9 cellular contexts compared by ENCODE assay signal in genomic region chr11:68040957-68041591, GRCh38. TPM values are rescaled to one million over a fixed set of nuclear protein-coding genes. Genes with fewer than 3 reads are reported as not detected.
DNase-seq lines count a peak whose midpoint lies in the region; ATAC-seq, FAIRE-seq and TF ChIP-seq lines count a peak whose summit lies in the region.
"Had no signal": no experiment of that assay in that cellular context is flagged by ENCODE, and none has a peak within 500 bp of the region (broad histone marks: within the 10 kb centered on the region; RNA-seq: fewer than 3 reads in every experiment).

No MANE protein-coding gene starts in this region.

- no peak for TF ChIP-seq CTCF in astrocyte of the spinal cord (IDR thresholded peaks at IDR 0.05; ENCODE audit: low read depth, low read length)
- no peak for TF ChIP-seq CTCF in vagina (IDR thresholded peaks at IDR 0.05)
- no peak for TF ChIP-seq CTCF in D721Med (IDR thresholded peaks at IDR 0.05; ENCODE audit: insufficient read depth, missing control alignments)

- H3K9me3 ChIP-seq in mesodermal cell (ENCODE audit: control insufficient read depth, low read length) (no peaks in the 10 kb centered on the region), vagina (no peaks in the 10 kb centered on the region)

- ATAC-seq in Right ventricle myocardium superior (ENCODE audit: poor library complexity): no peak
- no peak for ATAC-seq in left cardiac atrium

- H3K4me3 ChIP-seq in astrocyte of the spinal cord (ENCODE audit: low read depth, low read length) (peak overlapping the region; percentile 58), mesodermal cell (ENCODE audit: extremely low read depth, insufficient read depth, low read length, poor library complexity, severe bottlenecking) (peak overlapping the region; percentile 56), vagina (peak overlapping the region; percentile 84 to 90)

- in situ Hi-C loops in astrocyte of the spinal cord (cut with HindIII; ENCODE audit: low sequenced_read_pairs): no loop called here

- H3K27ac ChIP-seq in mesodermal cell (ENCODE audit: low read depth, low read length, severe bottlenecking) (peak overlapping the region; percentile 84), vagina (peak overlapping the region; percentile 96)

- peaks cover 34% of the 10 kb centered on the region for H3K4me1 ChIP-seq in mesodermal cell (ENCODE audit: control insufficient read depth, insufficient read depth, low read length, poor library complexity, severe bottlenecking)
- H3K4me1 ChIP-seq in vagina: peaks cover 78% of the 10 kb centered on the region

- CTCF ChIA-PET in HEK293T (lab: Yijun Ruan, JAX): no interaction called here

- peaks cover 27% of the 10 kb centered on the region for H3K36me3 ChIP-seq in mesodermal cell (ENCODE audit: control insufficient read depth, insufficient read depth, low read length)
- peaks cover 0 to 7% of the 10 kb centered on the region in 2 donors for H3K36me3 ChIP-seq in vagina

- POLR2A ChIA-PET in HEK293T (lab: Yijun Ruan, JAX): interaction anchor here (5.9 kb wide), 1 partner anchor 10 kb away, joined by 43 read pairs; the partner anchor contains the start of gene NDUFS8

- no peaks in the 10 kb centered on the region for H3K27me3 ChIP-seq in vagina

- FAIRE-seq in D721Med (lab: Jason Lieb, UNC): no peak

- DNase-seq in Right ventricle myocardium superior (peak; percentile 39), left cardiac atrium (no peak), astrocyte of the spinal cord (ENCODE audit: low read depth, low spot score) (no peak), vagina (ENCODE audit: extremely low spot score in 2 of 2) (no peak), HEK293T (ENCODE audit: extremely low spot score) (no peak), dermis blood vessel endothelial cell (no peak), D721Med (ENCODE audit: insufficient read length, low spot score) (no peak)
- DNase-seq: DMS 273 treated with DMSO at 0.1 percent for 48 hours had no signal

- intact Hi-C loops in Right ventricle myocardium superior (cut with DNase I): no loop called here
- intact Hi-C loops in left cardiac atrium (cut with DNase I): no loop called here
- intact Hi-C loops in vagina (cut with DNase I): no loop called here

- no peak for TF ChIP-seq POLR2A in vagina (IDR thresholded peaks at IDR 0.05)

- 91 to 94% methylated on average over 17 to 20 of the region's 23 CpGs for WGBS in mesodermal cell (ENCODE audit: insufficient coverage in 2 of 2), 2 experiments

TF ChIP-seq in HEK293T, 16 proteins besides CTCF, POLR2A, EP300 and RAD21:
- TF ChIP-seq ELF4 (IDR thresholded peaks at IDR 0.05) (no peak), L3MBTL2 (conservative IDR thresholded peaks at IDR 0.05) (no peak), HDGF (IDR thresholded peaks at IDR 0.05; ENCODE audit: borderline replicate concordance) (no peak), SP1 (IDR thresholded peaks at IDR 0.05) (no peak), FOXM1 (IDR thresholded peaks at IDR 0.05; ENCODE audit: borderline replicate concordance) (no peak), LEF1 (IDR thresholded peaks at IDR 0.05; ENCODE audit: borderline replicate concordance) (no peak), FOXK2 (IDR thresholded peaks at IDR 0.05) (no peak), PKNOX1 (IDR thresholded peaks at IDR 0.05) (no peak), NFRKB (IDR thresholded peaks at IDR 0.05) (no peak), BHLHE40 (IDR thresholded peaks at IDR 0.05; ENCODE audit: borderline replicate concordance) (no peak)

RNA-seq across cellular contexts. Expression of gene TCIRG1, which starts 2.2 kb away (rescaled TPM):
- total RNA-seq in Right ventricle myocardium superior (22.3 TPM), left cardiac atrium (10 to 100 TPM; 39.5 to 51.7 TPM), vagina (121 TPM), dermis blood vessel endothelial cell (81.3 and 110 TPM in 2 replicates)
- polyA plus RNA-seq in mesodermal cell (2013, experiment 1 of 2): 108 TPM
- polyA plus RNA-seq in mesodermal cell (2013, experiment 2 of 2): 87.4 TPM

RNA-seq across cellular contexts. Expression of gene NDUFS8, which starts 10.6 kb away (rescaled TPM):
- 474 TPM for total RNA-seq in Right ventricle myocardium superior
- 100 to 1,000 TPM; 304 to 342 TPM for total RNA-seq in left cardiac atrium
- 152 TPM for polyA plus RNA-seq in mesodermal cell (2013, experiment 1 of 2)
- 130 TPM for polyA plus RNA-seq in mesodermal cell (2013, experiment 2 of 2)
- total RNA-seq in vagina: 118 TPM
- 104 and 109 TPM in 2 replicates for total RNA-seq in dermis blood vessel endothelial cell

RNA-seq across cellular contexts. Expression of gene ALDH3B1, which starts 30.9 kb away (rescaled TPM):
- total RNA-seq in Right ventricle myocardium superior: 4.4 TPM
- 1 to 10 TPM; 6.2 to 8.9 TPM for total RNA-seq in left cardiac atrium
- polyA plus RNA-seq in mesodermal cell (2013, experiment 1 of 2): 1.1 TPM
- 1.4 TPM for polyA plus RNA-seq in mesodermal cell (2013, experiment 2 of 2)
- total RNA-seq in vagina: 22.1 TPM
- total RNA-seq in dermis blood vessel endothelial cell: 0.65 and 0.68 TPM in 2 replicates

RNA-seq across cellular contexts. Expression of gene UNC93B1, which starts 37.2 kb away (rescaled TPM):
- total RNA-seq in Right ventricle myocardium superior: 7.3 TPM
- 10 to 100 TPM; 12.5 to 15.1 TPM for total RNA-seq in left cardiac atrium
- 15.0 TPM for polyA plus RNA-seq in mesodermal cell (2013, experiment 1 of 2)
- 12.5 TPM for polyA plus RNA-seq in mesodermal cell (2013, experiment 2 of 2)
- total RNA-seq in vagina: 30.4 TPM
- 21.1 and 23.3 TPM in 2 replicates for total RNA-seq in dermis blood vessel endothelial cell
